In the genomic region with DNA sequence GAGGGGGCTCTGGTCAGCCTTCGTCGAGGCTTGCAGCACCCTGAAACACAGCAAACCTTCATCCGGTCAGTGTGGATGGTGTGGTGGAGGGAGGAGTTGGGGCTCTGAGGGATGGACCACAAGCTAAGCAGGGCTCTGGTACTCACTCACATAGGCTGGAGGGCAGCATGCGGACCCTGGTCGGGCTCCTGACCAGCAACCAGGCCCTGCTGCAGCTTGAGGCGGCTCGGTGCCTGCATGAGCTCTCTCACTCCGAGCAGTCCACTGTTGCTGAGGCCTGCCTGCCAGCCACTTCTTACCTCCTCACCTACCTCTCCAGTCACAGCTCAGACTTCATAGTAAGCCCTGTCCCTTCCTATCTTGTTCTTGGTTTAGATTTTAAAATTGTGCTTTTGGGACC, we compare ENCODE assay signal across 17 cellular contexts.
"Had no signal": no experiment of that assay in that cellular context is flagged by ENCODE, and none has a peak within 500 bp of the region (broad histone marks: within the 10 kb centered on the region; RNA-seq: fewer than 3 reads in every experiment).

No MANE protein-coding gene starts in this region.

- DNase-seq: activated CD4-positive, alpha-beta T cell treated with anti-CD3 and anti-CD28 coated beads, Interleukin-2, amount 10 ng/mL, durations not matched to agents 24 days and 14 days; activated CD4-positive, CD25-positive, alpha-beta regulatory T cell; activated CD8-positive, alpha-beta memory T cell treated with anti-CD3 and anti-CD28 coated beads for 24 hours; activated naive CD4-positive, alpha-beta T cell treated with anti-CD3 and anti-CD28 coated beads, Interleukin-2, amount 10 ng/mL, durations not matched to agents 7 days and 5 days; amniotic stem cell; caudate nucleus; esophagus squamous epithelium; nucleus accumbens; stimulated activated CD4-positive, alpha-beta T cell treated with anti-CD3 and anti-CD28 coated beads, Interleukin-4, amount 100 ng/mL, for 4 hours; stimulated activated CD8-positive, alpha-beta memory T cell treated with anti-CD3 and anti-CD28 coated beads, Interleukin-4, amount 100 ng/mL, for 48 hours; stimulated activated naive CD8-positive, alpha-beta T cell treated with anti-CD3 and anti-CD28 coated beads, Interleukin-15, Interleukin-2, amounts not matched to agents 100 U/mL and 50 U/mL, for 24 hours; transverse colon had no signal

- ATAC-seq: left lobe of liver; stimulated activated naive CD8-positive, alpha-beta T cell treated with anti-CD3 and anti-CD28 coated beads, Interleukin-15, Interleukin-2, amounts not matched to agents 100 U/mL and 50 U/mL, for 24 hours had no signal

- H3K36me3 ChIP-seq: transverse colon had no signal

- H3K27ac Mint-ChIP-seq: activated CD4-positive, alpha-beta T cell treated with anti-CD3 and anti-CD28 coated beads, Interleukin-2, amount 10 ng/mL, durations not matched to agents 24 days and 14 days; activated naive CD4-positive, alpha-beta T cell treated with anti-CD3 and anti-CD28 coated beads, Interleukin-2, amount 10 ng/mL, durations not matched to agents 7 days and 5 days had no signal

- H3K4me3 ChIP-seq: esophagus squamous epithelium, hepatocyte, right atrium auricular region, skin epidermis, transverse colon had no signal

- H3K27me3 ChIP-seq: esophagus squamous epithelium, hepatocyte, right atrium auricular region, transverse colon had no signal

- H3K27ac ChIP-seq: hepatocyte, right atrium auricular region, skin epidermis, transverse colon had no signal

- H3K27me3 Mint-ChIP-seq: activated CD4-positive, alpha-beta T cell treated with anti-CD3 and anti-CD28 coated beads, Interleukin-2, amount 10 ng/mL, durations not matched to agents 24 days and 14 days had no signal

- H3K4me3 Mint-ChIP-seq: activated CD4-positive, alpha-beta T cell treated with anti-CD3 and anti-CD28 coated beads, Interleukin-2, amount 10 ng/mL, durations not matched to agents 24 days and 14 days had no signal

- H3K9me3 Mint-ChIP-seq: activated CD4-positive, alpha-beta T cell treated with anti-CD3 and anti-CD28 coated beads, Interleukin-2, amount 10 ng/mL, durations not matched to agents 24 days and 14 days; activated naive CD4-positive, alpha-beta T cell treated with anti-CD3 and anti-CD28 coated beads, Interleukin-2, amount 10 ng/mL, durations not matched to agents 7 days and 5 days; activated T-helper 2 cell treated with anti-CD3 and anti-CD28 coated beads, Interferon-gamma antibody, Interleukin-2, Interleukin-4, amounts not matched to agents 10 μg/mL and 5 μg/mL and 100 μg/mL, durations not matched to agents 14 hours and 24 hours and 36 hours had no signal

- H3K4me2 ChIP-seq: hepatocyte had no signal

- H3K9me3 ChIP-seq: esophagus squamous epithelium, right atrium auricular region, transverse colon had no signal
